In genomic region chr21:33078907-33079582, GRCh38 we compare ENCODE assay signal across 9 cellular contexts. TPM values are rescaled to one million over a fixed set of nuclear protein-coding genes. Genes with fewer than 3 reads are reported as not detected.
A peak's percentile ranks its signal among the peaks of the same experiment; 100 is the strongest.
DNase-seq lines count a peak whose midpoint lies in the region; ATAC-seq, FAIRE-seq and TF ChIP-seq lines count a peak whose summit lies in the region.
"Had no signal": no experiment of that assay in that cellular context is flagged by ENCODE, and none has a peak within 500 bp of the region (broad histone marks: within the 10 kb centered on the region; RNA-seq: fewer than 3 reads in every experiment).

No MANE protein-coding gene starts in this region.

- peak; percentile 96 for ATAC-seq in GM19328 (IDR thresholded peaks at IDR 0.05; ENCODE audit: unreplicated experiment)
- ATAC-seq in HG03159 (IDR thresholded peaks at IDR 0.05; ENCODE audit: unreplicated experiment), result peak; percentile 98

- no peak overlapping the region for H3K4me3 ChIP-seq in DOHH2 (ENCODE audit: low read length)
- no peak overlapping the region for H3K4me3 ChIP-seq in SU-DHL-6 (ENCODE audit: insufficient read depth, low read length, poor library complexity, severe bottlenecking)
- no peak overlapping the region for H3K4me3 ChIP-seq in fibroblast of pulmonary artery (replicated peaks; ENCODE audit: low read depth, low read length)
- no peak overlapping the region for H3K4me3 ChIP-seq in small intestine (ENCODE audit: low read depth in 1 of 2, low read length in 2 of 2)
- H3K4me3 ChIP-seq in left ventricle myocardium inferior, result no peak overlapping the region
- H3K4me3 ChIP-seq: psoas muscle had no signal

- no peak overlapping the region for H3K9ac ChIP-seq in SU-DHL-6 (ENCODE audit: low read length)

- WGBS in small intestine, 3 donors, result 34 to 48% (median 37%) methylated on average over 10 of the region's 10 CpGs

- H4K20me1 ChIP-seq in DOHH2 (ENCODE audit: control insufficient read depth, insufficient read depth, low read depth, low read length), result no peaks in the 10 kb centered on the region
- H4K20me1 ChIP-seq in SU-DHL-6 (ENCODE audit: low read depth, low read length), result no peaks in the 10 kb centered on the region

- peaks cover 20% of the 10 kb centered on the region for H3K27me3 ChIP-seq in DOHH2 (ENCODE audit: control insufficient read depth, low read length)
- H3K27me3 ChIP-seq in SU-DHL-6 (ENCODE audit: low read length), result no peaks in the 10 kb centered on the region
- peaks cover 0 to 13% of the 10 kb centered on the region in 2 donors for H3K27me3 ChIP-seq in small intestine (ENCODE audit: control insufficient read depth in 2 of 2, insufficient read depth in 2 of 2, low read length in 2 of 2)
- peaks cover 68% of the 10 kb centered on the region for H3K27me3 ChIP-seq in left ventricle myocardium inferior (ENCODE audit: low read depth)

- no peaks in the 10 kb centered on the region for H3K9me2 ChIP-seq in DOHH2 (replicated peaks; ENCODE audit: control insufficient read depth, low read length)
- H3K9me2 ChIP-seq in SU-DHL-6 (replicated peaks; ENCODE audit: insufficient read depth, low read length), result no peaks in the 10 kb centered on the region

- H3K79me2 ChIP-seq in DOHH2 (ENCODE audit: control insufficient read depth, low read length), result no peaks in the 10 kb centered on the region
- H3K79me2 ChIP-seq in SU-DHL-6 (ENCODE audit: insufficient read depth, low read length), result no peaks in the 10 kb centered on the region

- FAIRE-seq in small intestine (lab: Jason Lieb, UNC), result no peak

- no peak overlapping the region for H3K27ac ChIP-seq in DOHH2 (ENCODE audit: low read depth, low read length)
- no peak overlapping the region for H3K27ac ChIP-seq in SU-DHL-6 (ENCODE audit: low read depth, low read length)
- no peak overlapping the region for H3K27ac ChIP-seq in small intestine (ENCODE audit: low read depth in 1 of 2, low read length in 1 of 2)
- no peak overlapping the region for H3K27ac ChIP-seq in left ventricle myocardium inferior (replicated peaks)
- H3K27ac ChIP-seq: psoas muscle had no signal

- H3K9me3 ChIP-seq in DOHH2 (ENCODE audit: control insufficient read depth, insufficient read depth, low read length) (no peaks in the 10 kb centered on the region), SU-DHL-6 (ENCODE audit: insufficient read depth, low read length) (no peaks in the 10 kb centered on the region), small intestine (ENCODE audit: control insufficient read depth, low read depth) (no peaks in the 10 kb centered on the region), left ventricle myocardium inferior (replicated peaks) (no peaks in the 10 kb centered on the region)
- H3K9me3 ChIP-seq: psoas muscle had no signal

- H3K4me2 ChIP-seq in DOHH2 (ENCODE audit: low read length) (0 out of 2 replicates have a peak overlapping the region, but pooled peaks have one; percentile 9), SU-DHL-6 (ENCODE audit: low read depth, low read length, poor library complexity, severe bottlenecking) (peak overlapping the region; percentile 10)

- no peak overlapping the region for H2AFZ ChIP-seq in SU-DHL-6 (ENCODE audit: low read depth, low read length, severe bottlenecking)

- peaks cover 10% of the 10 kb centered on the region for H3K4me1 ChIP-seq in DOHH2 (ENCODE audit: control insufficient read depth, low read length)
- no peaks in the 10 kb centered on the region for H3K4me1 ChIP-seq in small intestine (ENCODE audit: control insufficient read depth in 2 of 2, insufficient read depth in 1 of 2, low read depth in 1 of 2, low read length in 1 of 2)
- H3K4me1 ChIP-seq in left ventricle myocardium inferior, result no peaks in the 10 kb centered on the region
- H3K4me1 ChIP-seq: psoas muscle had no signal

- TF ChIP-seq CTCF in DOHH2 (IDR thresholded peaks at IDR 0.05; ENCODE audit: low read depth, low read length, poor library complexity, severe bottlenecking) (no peak), SU-DHL-6 (IDR thresholded peaks at IDR 0.05; ENCODE audit: insufficient read depth, low read length, poor library complexity, severe bottlenecking) (no peak), fibroblast of pulmonary artery (IDR thresholded peaks at IDR 0.05; ENCODE audit: low read length, missing control alignments) (no peak), left ventricle myocardium inferior (IDR thresholded peaks at IDR 0.05; ENCODE audit: borderline replicate concordance) (no peak)

- intact Hi-C loops in left ventricle myocardium inferior (cut with micrococcal nuclease), result no loop called here

- peak; percentile 14 for DNase-seq in fibroblast of pulmonary artery (ENCODE audit: low read depth)
- DNase-seq in stimulated activated CD8-positive, alpha-beta memory T cell treated with anti-CD3 and anti-CD28 coated beads, Interleukin-2, amount 100 ng/mL, for 48 hours (ENCODE audit: low read depth in 2 of 2), result peak; percentile 19 to 23
- no peak for DNase-seq in small intestine
- DNase-seq in left ventricle myocardium inferior, result no peak
- DNase-seq: psoas muscle had no signal

- H3F3A ChIP-seq in DOHH2 (ENCODE audit: control insufficient read depth, insufficient read depth) (no peaks in the 10 kb centered on the region), SU-DHL-6 (ENCODE audit: insufficient read depth) (no peaks in the 10 kb centered on the region)

- H3K36me3 ChIP-seq in DOHH2 (ENCODE audit: control insufficient read depth, low read length) (no peaks in the 10 kb centered on the region), SU-DHL-6 (ENCODE audit: low read length) (no peaks in the 10 kb centered on the region), small intestine (ENCODE audit: control insufficient read depth in 2 of 2, insufficient read depth in 2 of 2, low read length in 2 of 2) (no peaks in the 10 kb centered on the region), left ventricle myocardium inferior (no peaks in the 10 kb centered on the region)

RNA-seq across cellular contexts. Expression of gene OLIG1, which starts 9.1 kb away (rescaled TPM):
- polyA plus RNA-seq in small intestine, result not detected
- 0.22 TPM for total RNA-seq in left ventricle myocardium inferior

RNA-seq across cellular contexts. Expression of gene OLIG2, which starts 53.3 kb away (rescaled TPM):
- polyA plus RNA-seq in small intestine, result not detected
- not detected for total RNA-seq in left ventricle myocardium inferior

Comparison
In these comparisons a context has a peak if more than half of its experiments do, and no peak if none do; other contexts are left out.
1. DNase-seq: peak in fibroblast of pulmonary artery (single experiment) and stimulated activated CD8-positive, alpha-beta memory T cell treated with anti-CD3 and anti-CD28 coated beads, Interleukin-2, amount 100 ng/mL, for 48 hours (2 of 2); none in small intestine (single experiment) and left ventricle myocardium inferior (single experiment).